15 cellular contexts compared by ENCODE assay signal in the genomic region with DNA sequence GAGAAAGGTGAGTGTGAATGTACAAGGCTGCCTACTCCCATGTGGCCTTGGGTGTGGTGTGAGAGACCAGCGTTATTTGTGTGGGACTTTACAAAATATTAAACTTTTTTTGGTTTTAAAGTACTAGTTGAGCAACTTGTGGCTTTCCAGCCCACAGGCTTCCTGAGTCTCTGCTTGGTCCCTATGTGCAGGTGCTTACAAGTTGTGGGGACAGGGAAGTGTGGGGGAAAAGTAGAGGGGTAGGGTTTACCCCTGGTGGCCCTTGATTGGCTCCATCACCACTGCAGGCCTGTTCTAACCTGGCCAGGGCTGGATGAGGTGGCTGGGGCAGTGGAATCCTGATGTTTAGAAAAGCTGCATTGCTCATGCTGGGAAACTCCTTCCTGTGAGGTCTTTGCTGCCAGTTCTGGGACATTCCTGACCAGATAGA. TPM values are rescaled to one million over a fixed set of nuclear protein-coding genes. Genes with fewer than 3 reads are reported as not detected.
DNase-seq lines count a peak whose midpoint lies in the region; ATAC-seq and TF ChIP-seq lines count a peak whose summit lies in the region.
"Had no signal": no experiment of that assay in that cellular context is flagged by ENCODE, and none has a peak within 500 bp of the region (broad histone marks: within the 10 kb centered on the region; RNA-seq: fewer than 3 reads in every experiment).

No MANE protein-coding gene starts in this region.

- peaks cover 0 to 9% (median 0%) of the 10 kb centered on the region in 4 donors for H3K4me1 ChIP-seq in Peyer's patch

- no peaks in the 10 kb centered on the region for H3K36me3 Mint-ChIP-seq in stimulated activated naive CD8-positive, alpha-beta T cell treated with anti-CD3 and anti-CD28 coated beads, Interleukin-15, Interleukin-2, amounts not matched to agents 100 ng/mL and 50 ng/mL, for 24 hours (ENCODE audit: low read depth)

- H3K9me3 Mint-ChIP-seq in stimulated activated naive CD8-positive, alpha-beta T cell treated with anti-CD3 and anti-CD28 coated beads, Interleukin-15, Interleukin-2, amounts not matched to agents 100 ng/mL and 50 ng/mL, for 24 hours, result no peaks in the 10 kb centered on the region
- no peaks in the 10 kb centered on the region for H3K9me3 Mint-ChIP-seq in stimulated activated naive CD8-positive, alpha-beta T cell treated with anti-CD3 and anti-CD28 coated beads, Interleukin-15, amount 100 ng/mL, for 72 hours
- H3K9me3 Mint-ChIP-seq: neural crest cell had no signal

- TF ChIP-seq CTCF in Peyer's patch (IDR thresholded peaks at IDR 0.05), result no peak

- no peak overlapping the region for H3K4me3 Mint-ChIP-seq in stimulated activated naive CD8-positive, alpha-beta T cell treated with anti-CD3 and anti-CD28 coated beads, Interleukin-15, Interleukin-2, amounts not matched to agents 100 ng/mL and 50 ng/mL, for 24 hours
- peak overlapping the region in 1 of 2 donors; percentile 45 for H3K4me3 Mint-ChIP-seq in stimulated activated naive CD8-positive, alpha-beta T cell treated with anti-CD3 and anti-CD28 coated beads, Interleukin-15, amount 100 ng/mL, for 72 hours
- H3K4me3 Mint-ChIP-seq: neural crest cell had no signal

- no peak overlapping the region for H3K27ac ChIP-seq in Peyer's patch
- H3K27ac ChIP-seq: KMS-11 had no signal

- no peak for DNase-seq in stimulated activated naive CD8-positive, alpha-beta T cell treated with anti-CD3 and anti-CD28 coated beads, Interleukin-15, amount 100 ng/mL, for 72 hours
- DNase-seq in Right ventricle myocardium superior (no peak), COLO829 (ENCODE audit: low spot score) (no peak), Peyer's patch (no peak)
- DNase-seq: activated CD8-positive, alpha-beta memory T cell treated with anti-CD3 and anti-CD28 coated beads, Interleukin-2, amount 50 U/mL, for 4 hours; effector CD4-positive, alpha-beta T cell; left colon; T-helper 9 cell had no signal

- peaks cover 79% of the 10 kb centered on the region for H3K4me1 Mint-ChIP-seq in stimulated activated naive CD8-positive, alpha-beta T cell treated with anti-CD3 and anti-CD28 coated beads, Interleukin-15, Interleukin-2, amounts not matched to agents 100 ng/mL and 50 ng/mL, for 24 hours (ENCODE audit: low read depth)
- H3K4me1 Mint-ChIP-seq in stimulated activated naive CD8-positive, alpha-beta T cell treated with anti-CD3 and anti-CD28 coated beads, Interleukin-15, amount 100 ng/mL, for 72 hours, result peaks cover 77% of the 10 kb centered on the region

- H3K27me3 Mint-ChIP-seq in stimulated activated naive CD8-positive, alpha-beta T cell treated with anti-CD3 and anti-CD28 coated beads, Interleukin-15, Interleukin-2, amounts not matched to agents 100 ng/mL and 50 ng/mL, for 24 hours, result no peaks in the 10 kb centered on the region
- H3K27me3 Mint-ChIP-seq in stimulated activated naive CD8-positive, alpha-beta T cell treated with anti-CD3 and anti-CD28 coated beads, Interleukin-15, amount 100 ng/mL, for 72 hours, result no peaks in the 10 kb centered on the region

- no peak overlapping the region for H3K4me3 ChIP-seq in Peyer's patch
- H3K4me3 ChIP-seq: smooth muscle cell had no signal

- no peak for TF ChIP-seq POLR2A in Peyer's patch (IDR thresholded peaks at IDR 0.05)

- no peaks in the 10 kb centered on the region for H3K27me3 ChIP-seq in Peyer's patch

- no peaks in the 10 kb centered on the region for H3K9me3 ChIP-seq in Peyer's patch

- H3K27ac Mint-ChIP-seq in stimulated activated naive CD8-positive, alpha-beta T cell treated with anti-CD3 and anti-CD28 coated beads, Interleukin-15, Interleukin-2, amounts not matched to agents 100 ng/mL and 50 ng/mL, for 24 hours, result peak overlapping the region; percentile 46
- no peak overlapping the region for H3K27ac Mint-ChIP-seq in stimulated activated naive CD8-positive, alpha-beta T cell treated with anti-CD3 and anti-CD28 coated beads, Interleukin-15, amount 100 ng/mL, for 72 hours

- no peaks in the 10 kb centered on the region for H3K36me3 ChIP-seq in Peyer's patch

- ATAC-seq in stimulated activated naive CD8-positive, alpha-beta T cell treated with anti-CD3 and anti-CD28 coated beads, Interleukin-15, amount 100 ng/mL, for 72 hours, result no peak
- ATAC-seq in GM21786 (IDR thresholded peaks at IDR 0.05; ENCODE audit: unreplicated experiment) (peak; percentile 16), HG03565 (IDR thresholded peaks at IDR 0.05; ENCODE audit: unreplicated experiment) (peak; percentile 29), Right ventricle myocardium superior (ENCODE audit: poor library complexity) (no peak), GM18867 (IDR thresholded peaks at IDR 0.05; ENCODE audit: unreplicated experiment) (no peak)
- ATAC-seq: left colon had no signal

- intact Hi-C loops in Right ventricle myocardium superior (cut with DNase I), result no loop called here

RNA-seq across cellular contexts. Expression of a gene that starts 19.7 kb away (rescaled TPM):
- total RNA-seq in Right ventricle myocardium superior (1.6 TPM), Peyer's patch (10 to 100 TPM in 3 of 4 donors, 1 to 10 TPM in 1; 9.1 to 36.3 (median 14.4) TPM)

RNA-seq across cellular contexts. Expression of a gene that starts 22.5 kb away (rescaled TPM):
- 50.1 TPM for total RNA-seq in Right ventricle myocardium superior
- 10 to 100 TPM; 45.5 to 94.9 (median 61.1) TPM for total RNA-seq in Peyer's patch

RNA-seq across cellular contexts. Expression of a gene that starts 41.5 kb away (rescaled TPM):
- total RNA-seq in Right ventricle myocardium superior (3.8 TPM), Peyer's patch (1 to 10 TPM in 2 of 4 donors, under 1 TPM in 1, not detected in 1; 0.66 to 2.3 (median 1.1) TPM)

Comparison
In these comparisons a context has a peak if more than half of its experiments do, and no peak if none do; other contexts are left out.
1. ATAC-seq: peak in GM21786 (single experiment) and HG03565 (single experiment); none in stimulated activated naive CD8-positive, alpha-beta T cell treated with anti-CD3 and anti-CD28 coated beads, Interleukin-15, amount 100 ng/mL, for 72 hours (single experiment), Right ventricle myocardium superior (single experiment) and GM18867 (single experiment).